8 cellular contexts compared by ENCODE assay signal in genomic region chr4:145061325-145061920, GRCh38. TPM values are rescaled to one million over a fixed set of nuclear protein-coding genes. Genes with fewer than 3 reads are reported as not detected.
DNase-seq lines count a peak whose midpoint lies in the region; ATAC-seq and TF ChIP-seq lines count a peak whose summit lies in the region.

No MANE protein-coding gene starts in this region.

- in situ Hi-C loops in G401 (cut with HindIII; ENCODE audit: low sequenced_read_pairs) (no loop called here), SK-MEL-5 (cut with HindIII; ENCODE audit: low pct_unique_long_range_greater_than_20kb, low sequenced_read_pairs) (no loop called here)

- H3K4me3 ChIP-seq in fibroblast of villous mesenchyme (ENCODE audit: low read depth, low read length), result no peak overlapping the region

- peak; percentile 37 for TF ChIP-seq CTCF in fibroblast of villous mesenchyme (IDR thresholded peaks at IDR 0.05; ENCODE audit: insufficient read depth, low read depth, low read length)

- DNase-seq in G401 (ENCODE audit: low spot score) (peak; percentile 66), M059J (ENCODE audit: low read depth) (peak; percentile 40), SK-MEL-5 (ENCODE audit: low read depth, low spot score) (peak; percentile 61), fibroblast of villous mesenchyme (ENCODE audit: low read depth) (peak; percentile 72), renal cortical epithelial cell (ENCODE audit: low read depth) (peak; percentile 70)
- DNase-seq in stimulated activated CD4-positive, alpha-beta T cell treated with anti-CD3 and anti-CD28 coated beads, Interleukin-12 subunit alpha, Interleukin-12 subunit beta, amount 100 ng/mL, for 4 hours, result no peak

- ATAC-seq in GM21717 (IDR thresholded peaks at IDR 0.05; ENCODE audit: unreplicated experiment) (peak; percentile 75), HG02571 (IDR thresholded peaks at IDR 0.05; ENCODE audit: unreplicated experiment) (no peak)

RNA-seq across cellular contexts. Expression of gene ANAPC10, which starts 36.6 kb away (rescaled TPM):
- 52.4 and 71.6 TPM in 2 replicates for total RNA-seq in G401 (2014; rRNA removed; shearing (Covaris generic))
- 29.0 and 36.4 TPM in 2 replicates for total RNA-seq in M059J (2014; rRNA removed; shearing (Covaris generic))
- 18.9 and 22.5 TPM in 2 replicates for total RNA-seq in SK-MEL-5 (2014; rRNA removed; shearing (Covaris generic))
- 10.8 and 12.2 TPM in 2 replicates for polyA plus RNA-seq in SK-MEL-5 (2015; cell fraction: cytosol; rRNA removed)
- polyA plus RNA-seq in SK-MEL-5 (2015; cell fraction: nucleus; rRNA removed), result 11.8 and 16.0 TPM in 2 replicates
- total RNA-seq in fibroblast of villous mesenchyme (27.7 and 41.5 TPM in 2 replicates), renal cortical epithelial cell (32.5 and 37.0 TPM in 2 replicates)

RNA-seq across cellular contexts. Expression of gene ABCE1, which starts 36.7 kb away (rescaled TPM):
- total RNA-seq in G401 (2014; rRNA removed; shearing (Covaris generic)), result 145 and 183 TPM in 2 replicates
- 112 and 134 TPM in 2 replicates for total RNA-seq in M059J (2014; rRNA removed; shearing (Covaris generic))
- 115 and 142 TPM in 2 replicates for total RNA-seq in SK-MEL-5 (2014; rRNA removed; shearing (Covaris generic))
- 58.1 and 69.9 TPM in 2 replicates for polyA plus RNA-seq in SK-MEL-5 (2015; cell fraction: cytosol; rRNA removed)
- 124 and 167 TPM in 2 replicates for polyA plus RNA-seq in SK-MEL-5 (2015; cell fraction: nucleus; rRNA removed)
- 106 and 175 TPM in 2 replicates for total RNA-seq in fibroblast of villous mesenchyme
- total RNA-seq in renal cortical epithelial cell, result 144 and 179 TPM in 2 replicates
